25 cellular contexts compared by ENCODE assay signal in the genomic region with DNA sequence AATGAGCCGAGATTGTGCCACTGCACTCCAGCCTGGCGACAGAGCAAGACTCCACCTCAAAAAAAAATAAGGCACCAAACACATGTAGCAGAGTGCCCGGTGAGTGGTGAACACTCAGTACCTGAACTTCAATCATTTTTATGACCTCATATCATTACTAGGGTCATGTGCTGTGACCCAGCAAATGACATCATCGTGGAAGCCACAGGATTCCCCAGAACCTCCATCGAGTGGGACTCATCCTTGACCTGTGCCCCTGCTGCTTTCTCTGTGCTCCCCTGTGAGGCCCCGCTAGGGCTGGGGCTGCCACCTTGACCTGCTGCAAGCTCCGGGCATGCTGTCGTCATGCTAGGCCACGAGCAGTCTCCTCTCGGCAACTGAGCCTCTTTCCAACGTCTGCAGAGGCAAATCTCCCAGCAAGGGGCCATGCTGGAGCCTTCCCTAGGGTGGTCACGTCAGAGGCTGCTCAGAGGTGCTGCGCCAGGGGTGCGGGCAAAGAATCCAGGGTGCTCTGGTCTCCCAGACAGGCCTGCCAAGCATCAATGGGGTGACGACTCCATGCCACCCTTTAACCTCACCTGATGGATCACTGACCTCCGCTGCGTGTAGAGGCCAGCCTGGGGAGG. TPM values are rescaled to one million over a fixed set of nuclear protein-coding genes. Genes with fewer than 3 reads are reported as not detected.
DNase-seq lines count a peak whose midpoint lies in the region; ATAC-seq and TF ChIP-seq lines count a peak whose summit lies in the region.
"Had no signal": no experiment of that assay in that cellular context is flagged by ENCODE, and none has a peak within 500 bp of the region (broad histone marks: within the 10 kb centered on the region; RNA-seq: fewer than 3 reads in every experiment).

No MANE protein-coding gene starts in this region.

- ATAC-seq in activated T-cell treated with anti-CD3 and anti-CD28 coated beads, Interleukin-2, amount 50 U/mL, for 4 hours: no peak
- peak; percentile 69 for ATAC-seq in mucosa of descending colon
- ATAC-seq in GM21367 (IDR thresholded peaks at IDR 0.05; ENCODE audit: unreplicated experiment): no peak
- no peak for ATAC-seq in HG03159 (IDR thresholded peaks at IDR 0.05; ENCODE audit: unreplicated experiment)
- ATAC-seq: gastroesophageal sphincter; Panc1; stimulated activated memory B cell treated with anti-CD40 and anti-IgM and Interleukin-4, amounts not matched to agents 10 μg/mL and 1 μg/mL and 100 μg/mL, for 72 hours had no signal

- H3K4me1 ChIP-seq in mucosa of descending colon (ENCODE audit: low read depth): peaks cover 31% of the 10 kb centered on the region
- peaks cover 13 to 52% (median 33%) of the 10 kb centered on the region in 4 donors for H3K4me1 ChIP-seq in transverse colon
- H3K4me1 ChIP-seq: HAP-1 had no signal

- intact Hi-C loops in mucosa of descending colon (cut with DNase I, micrococcal nuclease) (no loop called here), transverse colon (cut with DNase I; ENCODE audit: low total_unique reads) (loop anchor here (5.0 kb wide), 1 partner anchor 1230 kb away; a partner anchor contains a TSS)

- H3K27me3 Mint-ChIP-seq in activated T-cell treated with anti-CD3 and anti-CD28 coated beads, Interleukin-2, amount 50 U/mL, for 24 hours: no peaks in the 10 kb centered on the region
- no peaks in the 10 kb centered on the region for H3K27me3 Mint-ChIP-seq in activated T-cell treated with anti-CD3 and anti-CD28 coated beads, Interleukin-2, amount 50 U/mL, for 4 hours (ENCODE audit: low read depth)
- H3K27me3 Mint-ChIP-seq: activated B cell treated with CpG ODN at 0.5 μM for 24 hours; activated naive CD8-positive, alpha-beta T cell; IgD-negative memory B cell; stimulated activated memory B cell treated with anti-CD40 and anti-IgM and Interleukin-4, amounts not matched to agents 10 μg/mL and 1 μg/mL and 100 μg/mL, for 72 hours; type B pancreatic cell had no signal

- no peaks in the 10 kb centered on the region for H3K27me3 ChIP-seq in transverse colon
- H3K27me3 ChIP-seq: BLaER1, gastroesophageal sphincter had no signal

- H3K4me3 ChIP-seq in mucosa of descending colon: no peak overlapping the region
- H3K4me3 ChIP-seq in transverse colon: no peak overlapping the region
- H3K4me3 ChIP-seq: BLaER1, gastroesophageal sphincter, HAP-1 had no signal

- H3K9me3 Mint-ChIP-seq in activated T-cell treated with anti-CD3 and anti-CD28 coated beads, Interleukin-2, amount 50 U/mL, for 24 hours: no peaks in the 10 kb centered on the region
- H3K9me3 Mint-ChIP-seq in activated T-cell treated with anti-CD3 and anti-CD28 coated beads, Interleukin-2, amount 50 U/mL, for 4 hours: no peaks in the 10 kb centered on the region
- H3K9me3 Mint-ChIP-seq: activated B cell treated with CpG ODN at 0.5 μM for 24 hours; activated T-helper 1 cell treated with anti-CD3 and anti-CD28 coated beads, Interleukin-12 subunit alpha, Interleukin-12 subunit beta, Interleukin-2, Interleukin-4 antibody, amounts not matched to agents 30 ng/mL and 10 ng/mL and 1 ng/mL, durations not matched to agents 14 hours and 24 hours and 36 hours; IgD-negative memory B cell; stimulated activated memory B cell treated with anti-CD40 and anti-IgM and Interleukin-4, amounts not matched to agents 10 μg/mL and 1 μg/mL and 100 μg/mL, for 72 hours; type B pancreatic cell had no signal

- H3K27ac ChIP-seq in cingulate gyrus (ENCODE audit: low read depth, low read length): peak overlapping the region; percentile 95
- H3K27ac ChIP-seq in transverse colon: peak overlapping the region; percentile 6 to 30 (median 14)
- H3K27ac ChIP-seq: BLaER1, gastroesophageal sphincter, HL-60 had no signal

- WGBS in transverse colon (ENCODE audit: low coverage in 1 of 2), 2 donors: 74% methylated on average over 16 of the region's 17 CpGs; no CpG with 5 or more reads in 1 of the 2 donors

- H3K4me1 Mint-ChIP-seq in activated T-cell treated with anti-CD3 and anti-CD28 coated beads, Interleukin-2, amount 50 U/mL, for 24 hours (ENCODE audit: low read depth): peaks cover 15% of the 10 kb centered on the region
- peaks cover 25% of the 10 kb centered on the region for H3K4me1 Mint-ChIP-seq in activated T-cell treated with anti-CD3 and anti-CD28 coated beads, Interleukin-2, amount 50 U/mL, for 4 hours (ENCODE audit: low read depth)

- H3K36me3 Mint-ChIP-seq in activated T-cell treated with anti-CD3 and anti-CD28 coated beads, Interleukin-2, amount 50 U/mL, for 24 hours (ENCODE audit: low read depth): peaks cover 30% of the 10 kb centered on the region
- H3K36me3 Mint-ChIP-seq in activated T-cell treated with anti-CD3 and anti-CD28 coated beads, Interleukin-2, amount 50 U/mL, for 4 hours (ENCODE audit: insufficient read depth): peaks cover 14% of the 10 kb centered on the region
- H3K36me3 Mint-ChIP-seq: activated naive CD8-positive, alpha-beta T cell; type B pancreatic cell had no signal

- H3K36me3 ChIP-seq in mucosa of descending colon (ENCODE audit: low read depth) (no peaks in the 10 kb centered on the region), transverse colon (peaks cover 0 to 5% (median 2%) of the 10 kb centered on the region in 4 donors)

- no peak overlapping the region for H3K4me3 Mint-ChIP-seq in activated T-cell treated with anti-CD3 and anti-CD28 coated beads, Interleukin-2, amount 50 U/mL, for 24 hours
- no peak overlapping the region for H3K4me3 Mint-ChIP-seq in activated T-cell treated with anti-CD3 and anti-CD28 coated beads, Interleukin-2, amount 50 U/mL, for 4 hours
- H3K4me3 Mint-ChIP-seq: activated B cell treated with CpG ODN at 0.5 μM for 24 hours; activated naive CD8-positive, alpha-beta T cell; activated T-helper 1 cell treated with anti-CD3 and anti-CD28 coated beads, Interleukin-12 subunit alpha, Interleukin-12 subunit beta, Interleukin-2, Interleukin-4 antibody, amounts not matched to agents 30 ng/mL and 10 ng/mL and 1 ng/mL, durations not matched to agents 14 hours and 24 hours and 36 hours; IgD-negative memory B cell; stimulated activated memory B cell treated with anti-CD40 and anti-IgM and Interleukin-4, amounts not matched to agents 10 μg/mL and 1 μg/mL and 100 μg/mL, for 72 hours; type B pancreatic cell had no signal

- H3K9me3 ChIP-seq in mucosa of descending colon: no peaks in the 10 kb centered on the region
- no peaks in the 10 kb centered on the region for H3K9me3 ChIP-seq in transverse colon
- H3K9me3 ChIP-seq: BLaER1, gastroesophageal sphincter, HAP-1 had no signal

- DNase-seq in activated T-cell treated with anti-CD3 and anti-CD28 coated beads, Interleukin-2, amount 50 U/mL, for 24 hours: no peak
- no peak for DNase-seq in activated T-cell treated with anti-CD3 and anti-CD28 coated beads, Interleukin-2, amount 50 U/mL, for 4 hours
- DNase-seq in mucosa of descending colon (no peak), transverse colon (peak; percentile 33), amniotic stem cell (lab: John Stamatoyannopoulos, UW) (no peak)
- DNase-seq: activated B cell treated with CpG ODN at 0.5 μM for 24 hours; GDM1; NCI-H1694; NCI-H2227 treated with DMSO at 0.1 percent for 48 hours; right cardiac atrium; stimulated activated CD4-positive, alpha-beta T cell treated with anti-CD3 and anti-CD28 coated beads, Interleukin-15, amount 100 ng/mL, for 24 hours; T-helper 2 cell had no signal

- H3K27ac Mint-ChIP-seq in activated T-cell treated with anti-CD3 and anti-CD28 coated beads, Interleukin-2, amount 50 U/mL, for 24 hours: peak overlapping the region; percentile 63
- H3K27ac Mint-ChIP-seq: activated B cell treated with CpG ODN at 0.5 μM for 24 hours; activated naive CD8-positive, alpha-beta T cell; activated T-helper 1 cell treated with anti-CD3 and anti-CD28 coated beads, Interleukin-12 subunit alpha, Interleukin-12 subunit beta, Interleukin-2, Interleukin-4 antibody, amounts not matched to agents 30 ng/mL and 10 ng/mL and 1 ng/mL, durations not matched to agents 14 hours and 24 hours and 36 hours; IgD-negative memory B cell; stimulated activated memory B cell treated with anti-CD40 and anti-IgM and Interleukin-4, amounts not matched to agents 10 μg/mL and 1 μg/mL and 100 μg/mL, for 72 hours; type B pancreatic cell had no signal

- no peak for TF ChIP-seq EP300 in transverse colon (IDR thresholded peaks at IDR 0.05; ENCODE audit: low read depth)

- TF ChIP-seq CTCF in mucosa of descending colon (IDR thresholded peaks at IDR 0.05): no peak
- no peak for TF ChIP-seq CTCF in transverse colon (IDR thresholded peaks at IDR 0.05)

- in situ Hi-C loops in transverse colon (cut with MboI; ENCODE audit: low pct_ligation_motif_present in 1 of 4, low pct_unique_long_range_greater_than_20kb in 1 of 4, low sequenced_read_pairs in 3 of 4): no loop called here

- TF ChIP-seq POLR2A in transverse colon (IDR thresholded peaks at IDR 0.05): no peak

RNA-seq across cellular contexts. Expression of a gene that starts 18.5 kb away (rescaled TPM):
- 10 to 100 TPM; 38.8 to 44.7 (median 40.0) TPM for total RNA-seq in activated T-cell treated with anti-CD3 and anti-CD28 coated beads, Interleukin-2, amount 50 U/mL, for 4 hours
- total RNA-seq in mucosa of descending colon (100 to 1,000 TPM in 1 of 3 donors, 10 to 100 TPM in 2; 58.8 to 101 (median 98.9) TPM), transverse colon (100 to 1,000 TPM in 3 of 4 donors, 10 to 100 TPM in 1; 35.6 to 287 (median 167) TPM)

RNA-seq across cellular contexts. Expression of a gene that starts 28.6 kb away (rescaled TPM):
- not detected for total RNA-seq in activated T-cell treated with anti-CD3 and anti-CD28 coated beads, Interleukin-2, amount 50 U/mL, for 4 hours
- total RNA-seq in mucosa of descending colon (under 1 TPM; 0.43 to 0.92 (median 0.48) TPM), transverse colon (under 1 TPM in 1 of 4 donors, not detected in 3; 0.27 TPM)
- total RNA-seq: activated B cell treated with CpG ODN at 0.5 μM for 24 hours; activated T-helper 1 cell treated with anti-CD3 and anti-CD28 coated beads, Interleukin-12 subunit alpha, Interleukin-12 subunit beta, Interleukin-2, Interleukin-4 antibody, amounts not matched to agents 30 ng/mL and 10 ng/mL and 1 ng/mL, durations not matched to agents 14 hours and 24 hours and 36 hours had no signal

RNA-seq across cellular contexts. Expression of a gene that starts 38.3 kb away (rescaled TPM):
- total RNA-seq in activated T-cell treated with anti-CD3 and anti-CD28 coated beads, Interleukin-2, amount 50 U/mL, for 4 hours: 10 to 100 TPM; 25.4 to 27.9 (median 25.4) TPM
- 10 to 100 TPM; 24.7 to 27.8 (median 24.9) TPM for total RNA-seq in mucosa of descending colon
- 10 to 100 TPM; 27.5 to 54.7 (median 30.7) TPM for total RNA-seq in transverse colon
